ENCODE assay signal across 26 cellular contexts in the genomic region with DNA sequence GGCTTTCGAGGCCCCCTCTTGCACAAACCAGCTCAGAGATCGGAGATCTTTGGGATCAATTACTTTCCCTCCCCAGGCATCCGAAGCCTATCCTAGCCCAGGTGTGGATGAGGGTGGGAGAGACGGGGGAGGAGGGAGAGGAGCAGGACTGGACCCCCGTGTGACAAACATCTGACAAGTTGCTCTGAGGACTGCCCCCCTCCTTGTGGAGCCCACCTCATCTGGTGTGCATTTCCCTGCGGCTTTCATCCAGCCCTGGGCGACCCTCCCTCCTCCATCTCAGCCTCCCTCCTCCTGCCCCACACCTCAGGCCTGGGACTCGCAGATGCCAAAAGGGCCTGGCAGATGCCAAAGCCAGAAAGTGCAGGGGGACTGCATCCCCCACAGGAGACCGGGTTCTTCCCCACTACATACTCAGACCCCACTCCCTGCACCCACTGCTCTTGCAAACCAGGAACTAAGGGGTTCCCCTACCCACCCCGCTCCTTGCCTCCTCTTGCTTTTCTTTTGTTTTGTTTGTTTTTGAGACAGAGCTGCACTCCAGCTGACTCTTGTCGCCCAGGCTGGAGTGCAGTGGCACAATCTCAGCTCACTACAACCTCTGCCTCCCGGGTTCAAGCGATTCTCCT. TPM values are rescaled to one million over a fixed set of nuclear protein-coding genes. Genes with fewer than 3 reads are reported as not detected.
"Had no signal": no experiment of that assay in that cellular context is flagged by ENCODE, and none has a peak within 500 bp of the region (broad histone marks: within the 10 kb centered on the region; RNA-seq: fewer than 3 reads in every experiment).

No MANE protein-coding gene starts in this region.

- H3K9me3 ChIP-seq: ovary, right atrium auricular region, stomach, upper lobe of left lung, uterus had no signal

- DNase-seq: effector CD4-positive, alpha-beta T cell; endodermal cell; erythroblast; foreskin melanocyte; head of caudate nucleus; hippocampal formation; left colon; mesendoderm; naive B cell; nephron progenitor cell; ovary; small intestine; stimulated activated CD4-positive, alpha-beta T cell treated with anti-CD3 and anti-CD28 coated beads, Interleukin-12 subunit alpha, Interleukin-12 subunit beta, amount 100 ng/mL, for 4 hours; stimulated activated naive CD4-positive, alpha-beta T cell; stomach; substantia nigra; uterus had no signal

- H3K4me3 ChIP-seq: coronary artery, ovary, right atrium auricular region, stomach, upper lobe of left lung, uterus had no signal

- H3K36me3 ChIP-seq: ovary, right atrium auricular region, stomach, upper lobe of left lung, uterus had no signal

- H3K27me3 ChIP-seq: ovary had no signal

- H3K27ac ChIP-seq: coronary artery, ovary, right atrium auricular region, uterus had no signal

- FAIRE-seq: endothelial cell of umbilical vein, small intestine had no signal

RNA-seq across cellular contexts. Expression of a gene that starts 3.3 kb away (rescaled TPM):
- total RNA-seq: dermis microvascular lymphatic vessel endothelial cell, endodermal cell, endothelial cell of umbilical vein, liver, lung microvascular endothelial cell, posterior vena cava, right atrium auricular region, stomach, uterus had no signal
- polyA plus RNA-seq: endothelial cell of umbilical vein, liver, ovary had no signal

RNA-seq across cellular contexts. Expression of a gene that starts 39.6 kb away (rescaled TPM):
- total RNA-seq: dermis microvascular lymphatic vessel endothelial cell, endodermal cell, endothelial cell of umbilical vein, kidney epithelial cell, left colon, liver, lung microvascular endothelial cell, ovary, posterior vena cava, stomach, upper lobe of left lung had no signal
- polyA plus RNA-seq: endothelial cell of umbilical vein, ovary had no signal

RNA-seq across cellular contexts. Expression of a gene that starts 42.9 kb away (rescaled TPM):
- total RNA-seq: dermis microvascular lymphatic vessel endothelial cell, endodermal cell, endothelial cell of umbilical vein, left colon, lung microvascular endothelial cell, posterior vena cava, right atrium auricular region, stomach had no signal
